In genomic region chr1:26412180-26412840, GRCh38 we compare ENCODE assay signal across 1 cellular context.
TF ChIP-seq lines count a peak whose summit lies in the region.

No MANE protein-coding gene starts in this region.

TF ChIP-seq in WTC11, 78 proteins besides CTCF, POLR2A, EP300 and RAD21 (continued from another document and continues in another):
- TF ChIP-seq MLX (CRISPR knock-in tag; IDR thresholded peaks at IDR 0.05) (no peak), FOXP1 (CRISPR knock-in tag; IDR thresholded peaks at IDR 0.05; ENCODE audit: borderline replicate concordance) (no peak; the same call in 1 of the 2 replicates), ZNF416 (CRISPR knock-in tag; IDR thresholded peaks at IDR 0.05) (no peak), ELF4 (CRISPR knock-in tag; IDR thresholded peaks at IDR 0.05; ENCODE audit: low read depth) (no peak), RORB (CRISPR knock-in tag; IDR thresholded peaks at IDR 0.05) (no peak), CDX4 (CRISPR knock-in tag; IDR thresholded peaks at IDR 0.05; ENCODE audit: borderline replicate concordance) (no peak), TP53 (CRISPR knock-in tag; IDR thresholded peaks at IDR 0.05) (0 out of 2 replicates have a peak, but pooled peaks have one; percentile 61), OVOL2 (CRISPR knock-in tag; IDR thresholded peaks at IDR 0.05; ENCODE audit: borderline replicate concordance) (no peak), RELA (CRISPR knock-in tag; IDR thresholded peaks at IDR 0.05; ENCODE audit: borderline replicate concordance) (no peak), JUN (CRISPR knock-in tag; IDR thresholded peaks at IDR 0.05) (no peak), TCF7 (CRISPR knock-in tag; IDR thresholded peaks at IDR 0.05; ENCODE audit: low read depth) (no peak), JAZF1 (CRISPR knock-in tag; IDR thresholded peaks at IDR 0.05) (no peak), SP1 (CRISPR knock-in tag; conservative IDR thresholded peaks at IDR 0.05) (peak; percentile 64), EMX1 (CRISPR knock-in tag; IDR thresholded peaks at IDR 0.05) (0 out of 2 replicates have a peak, but pooled peaks have one; percentile 23), ARID4B (CRISPR knock-in tag; IDR thresholded peaks at IDR 0.05; ENCODE audit: borderline replicate concordance) (0 out of 2 replicates have a peak, but pooled peaks have one; percentile 63), ZNF671 (CRISPR knock-in tag; IDR thresholded peaks at IDR 0.05) (0 out of 2 replicates have a peak, but pooled peaks have one; percentile 3), ZNF423 (CRISPR knock-in tag; IDR thresholded peaks at IDR 0.05) (no peak), KAT7 (CRISPR knock-in tag; IDR thresholded peaks at IDR 0.05; ENCODE audit: borderline replicate concordance) (no peak), FOXK1 (CRISPR knock-in tag; IDR thresholded peaks at IDR 0.05) (peak; percentile 80), NR1H2 (CRISPR knock-in tag; IDR thresholded peaks at IDR 0.05) (no peak), ZNF121 (CRISPR knock-in tag; IDR thresholded peaks at IDR 0.05) (no peak), USF1 (CRISPR knock-in tag; IDR thresholded peaks at IDR 0.05) (peak; percentile 46; the same call in 1 of the 2 replicates), NFYB (CRISPR knock-in tag; conservative IDR thresholded peaks at IDR 0.05; ENCODE audit: low read depth) (no peak), GRHL2 (CRISPR knock-in tag; IDR thresholded peaks at IDR 0.05; ENCODE audit: insufficient replicate concordance, severe bottlenecking) (no peak), ZNF263 (CRISPR knock-in tag; IDR thresholded peaks at IDR 0.05; ENCODE audit: low read depth) (no peak), TEAD1 (CRISPR knock-in tag; IDR thresholded peaks at IDR 0.05) (peak; percentile 95), IRF2 (CRISPR knock-in tag; IDR thresholded peaks at IDR 0.05; ENCODE audit: borderline replicate concordance, low read depth) (no peak), PRRX2 (CRISPR knock-in tag; IDR thresholded peaks at IDR 0.05) (0 out of 2 replicates have a peak, but pooled peaks have one; percentile 3), SMAD3 (CRISPR knock-in tag; IDR thresholded peaks at IDR 0.05; ENCODE audit: borderline replicate concordance) (no peak), GABPB1 (CRISPR knock-in tag; IDR thresholded peaks at IDR 0.05) (no peak)
- TF ChIP-seq, protein P1, sequence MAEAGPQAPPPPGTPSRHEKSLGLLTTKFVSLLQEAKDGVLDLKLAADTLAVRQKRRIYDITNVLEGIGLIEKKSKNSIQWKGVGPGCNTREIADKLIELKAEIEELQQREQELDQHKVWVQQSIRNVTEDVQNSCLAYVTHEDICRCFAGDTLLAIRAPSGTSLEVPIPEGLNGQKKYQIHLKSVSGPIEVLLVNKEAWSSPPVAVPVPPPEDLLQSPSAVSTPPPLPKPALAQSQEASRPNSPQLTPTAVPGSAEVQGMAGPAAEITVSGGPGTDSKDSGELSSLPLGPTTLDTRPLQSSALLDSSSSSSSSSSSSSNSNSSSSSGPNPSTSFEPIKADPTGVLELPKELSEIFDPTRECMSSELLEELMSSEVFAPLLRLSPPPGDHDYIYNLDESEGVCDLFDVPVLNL (CRISPR knock-in tag; IDR thresholded peaks at IDR 0.05; ENCODE audit: borderline replicate concordance, low read depth): no peak
- TF ChIP-seq, protein P2, sequence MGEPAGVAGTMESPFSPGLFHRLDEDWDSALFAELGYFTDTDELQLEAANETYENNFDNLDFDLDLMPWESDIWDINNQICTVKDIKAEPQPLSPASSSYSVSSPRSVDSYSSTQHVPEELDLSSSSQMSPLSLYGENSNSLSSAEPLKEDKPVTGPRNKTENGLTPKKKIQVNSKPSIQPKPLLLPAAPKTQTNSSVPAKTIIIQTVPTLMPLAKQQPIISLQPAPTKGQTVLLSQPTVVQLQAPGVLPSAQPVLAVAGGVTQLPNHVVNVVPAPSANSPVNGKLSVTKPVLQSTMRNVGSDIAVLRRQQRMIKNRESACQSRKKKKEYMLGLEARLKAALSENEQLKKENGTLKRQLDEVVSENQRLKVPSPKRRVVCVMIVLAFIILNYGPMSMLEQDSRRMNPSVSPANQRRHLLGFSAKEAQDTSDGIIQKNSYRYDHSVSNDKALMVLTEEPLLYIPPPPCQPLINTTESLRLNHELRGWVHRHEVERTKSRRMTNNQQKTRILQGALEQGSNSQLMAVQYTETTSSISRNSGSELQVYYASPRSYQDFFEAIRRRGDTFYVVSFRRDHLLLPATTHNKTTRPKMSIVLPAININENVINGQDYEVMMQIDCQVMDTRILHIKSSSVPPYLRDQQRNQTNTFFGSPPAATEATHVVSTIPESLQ (CRISPR knock-in tag; IDR thresholded peaks at IDR 0.05): no peak
- TF ChIP-seq, protein P3, sequence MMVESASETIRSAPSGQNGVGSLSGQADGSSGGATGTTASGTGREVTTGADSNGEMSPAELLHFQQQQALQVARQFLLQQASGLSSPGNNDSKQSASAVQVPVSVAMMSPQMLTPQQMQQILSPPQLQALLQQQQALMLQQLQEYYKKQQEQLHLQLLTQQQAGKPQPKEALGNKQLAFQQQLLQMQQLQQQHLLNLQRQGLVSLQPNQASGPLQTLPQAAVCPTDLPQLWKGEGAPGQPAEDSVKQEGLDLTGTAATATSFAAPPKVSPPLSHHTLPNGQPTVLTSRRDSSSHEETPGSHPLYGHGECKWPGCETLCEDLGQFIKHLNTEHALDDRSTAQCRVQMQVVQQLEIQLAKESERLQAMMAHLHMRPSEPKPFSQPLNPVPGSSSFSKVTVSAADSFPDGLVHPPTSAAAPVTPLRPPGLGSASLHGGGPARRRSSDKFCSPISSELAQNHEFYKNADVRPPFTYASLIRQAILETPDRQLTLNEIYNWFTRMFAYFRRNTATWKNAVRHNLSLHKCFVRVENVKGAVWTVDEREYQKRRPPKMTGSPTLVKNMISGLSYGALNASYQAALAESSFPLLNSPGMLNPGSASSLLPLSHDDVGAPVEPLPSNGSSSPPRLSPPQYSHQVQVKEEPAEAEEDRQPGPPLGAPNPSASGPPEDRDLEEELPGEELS (CRISPR knock-in tag; IDR thresholded peaks at IDR 0.05): no peak; the same call in 1 of the 2 replicates
- TF ChIP-seq, protein P4, sequence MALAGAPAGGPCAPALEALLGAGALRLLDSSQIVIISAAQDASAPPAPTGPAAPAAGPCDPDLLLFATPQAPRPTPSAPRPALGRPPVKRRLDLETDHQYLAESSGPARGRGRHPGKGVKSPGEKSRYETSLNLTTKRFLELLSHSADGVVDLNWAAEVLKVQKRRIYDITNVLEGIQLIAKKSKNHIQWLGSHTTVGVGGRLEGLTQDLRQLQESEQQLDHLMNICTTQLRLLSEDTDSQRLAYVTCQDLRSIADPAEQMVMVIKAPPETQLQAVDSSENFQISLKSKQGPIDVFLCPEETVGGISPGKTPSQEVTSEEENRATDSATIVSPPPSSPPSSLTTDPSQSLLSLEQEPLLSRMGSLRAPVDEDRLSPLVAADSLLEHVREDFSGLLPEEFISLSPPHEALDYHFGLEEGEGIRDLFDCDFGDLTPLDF (CRISPR knock-in tag; IDR thresholded peaks at IDR 0.05): no peak
- TF ChIP-seq, protein P5, sequence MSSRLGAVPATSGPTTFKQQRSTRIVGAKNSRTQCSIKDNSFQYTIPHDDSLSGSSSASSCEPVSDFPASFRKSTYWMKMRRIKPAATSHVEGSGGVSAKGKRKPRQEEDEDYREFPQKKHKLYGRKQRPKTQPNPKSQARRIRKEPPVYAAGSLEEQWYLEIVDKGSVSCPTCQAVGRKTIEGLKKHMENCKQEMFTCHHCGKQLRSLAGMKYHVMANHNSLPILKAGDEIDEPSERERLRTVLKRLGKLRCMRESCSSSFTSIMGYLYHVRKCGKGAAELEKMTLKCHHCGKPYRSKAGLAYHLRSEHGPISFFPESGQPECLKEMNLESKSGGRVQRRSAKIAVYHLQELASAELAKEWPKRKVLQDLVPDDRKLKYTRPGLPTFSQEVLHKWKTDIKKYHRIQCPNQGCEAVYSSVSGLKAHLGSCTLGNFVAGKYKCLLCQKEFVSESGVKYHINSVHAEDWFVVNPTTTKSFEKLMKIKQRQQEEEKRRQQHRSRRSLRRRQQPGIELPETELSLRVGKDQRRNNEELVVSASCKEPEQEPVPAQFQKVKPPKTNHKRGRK (CRISPR knock-in tag; IDR thresholded peaks at IDR 0.05; ENCODE audit: borderline replicate concordance): no peak
- TF ChIP-seq, protein P6, sequence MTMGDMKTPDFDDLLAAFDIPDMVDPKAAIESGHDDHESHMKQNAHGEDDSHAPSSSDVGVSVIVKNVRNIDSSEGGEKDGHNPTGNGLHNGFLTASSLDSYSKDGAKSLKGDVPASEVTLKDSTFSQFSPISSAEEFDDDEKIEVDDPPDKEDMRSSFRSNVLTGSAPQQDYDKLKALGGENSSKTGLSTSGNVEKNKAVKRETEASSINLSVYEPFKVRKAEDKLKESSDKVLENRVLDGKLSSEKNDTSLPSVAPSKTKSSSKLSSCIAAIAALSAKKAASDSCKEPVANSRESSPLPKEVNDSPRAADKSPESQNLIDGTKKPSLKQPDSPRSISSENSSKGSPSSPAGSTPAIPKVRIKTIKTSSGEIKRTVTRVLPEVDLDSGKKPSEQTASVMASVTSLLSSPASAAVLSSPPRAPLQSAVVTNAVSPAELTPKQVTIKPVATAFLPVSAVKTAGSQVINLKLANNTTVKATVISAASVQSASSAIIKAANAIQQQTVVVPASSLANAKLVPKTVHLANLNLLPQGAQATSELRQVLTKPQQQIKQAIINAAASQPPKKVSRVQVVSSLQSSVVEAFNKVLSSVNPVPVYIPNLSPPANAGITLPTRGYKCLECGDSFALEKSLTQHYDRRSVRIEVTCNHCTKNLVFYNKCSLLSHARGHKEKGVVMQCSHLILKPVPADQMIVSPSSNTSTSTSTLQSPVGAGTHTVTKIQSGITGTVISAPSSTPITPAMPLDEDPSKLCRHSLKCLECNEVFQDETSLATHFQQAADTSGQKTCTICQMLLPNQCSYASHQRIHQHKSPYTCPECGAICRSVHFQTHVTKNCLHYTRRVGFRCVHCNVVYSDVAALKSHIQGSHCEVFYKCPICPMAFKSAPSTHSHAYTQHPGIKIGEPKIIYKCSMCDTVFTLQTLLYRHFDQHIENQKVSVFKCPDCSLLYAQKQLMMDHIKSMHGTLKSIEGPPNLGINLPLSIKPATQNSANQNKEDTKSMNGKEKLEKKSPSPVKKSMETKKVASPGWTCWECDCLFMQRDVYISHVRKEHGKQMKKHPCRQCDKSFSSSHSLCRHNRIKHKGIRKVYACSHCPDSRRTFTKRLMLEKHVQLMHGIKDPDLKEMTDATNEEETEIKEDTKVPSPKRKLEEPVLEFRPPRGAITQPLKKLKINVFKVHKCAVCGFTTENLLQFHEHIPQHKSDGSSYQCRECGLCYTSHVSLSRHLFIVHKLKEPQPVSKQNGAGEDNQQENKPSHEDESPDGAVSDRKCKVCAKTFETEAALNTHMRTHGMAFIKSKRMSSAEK (CRISPR knock-in tag; IDR thresholded peaks at IDR 0.05; ENCODE audit: borderline replicate concordance): no peak
- TF ChIP-seq, protein P7, sequence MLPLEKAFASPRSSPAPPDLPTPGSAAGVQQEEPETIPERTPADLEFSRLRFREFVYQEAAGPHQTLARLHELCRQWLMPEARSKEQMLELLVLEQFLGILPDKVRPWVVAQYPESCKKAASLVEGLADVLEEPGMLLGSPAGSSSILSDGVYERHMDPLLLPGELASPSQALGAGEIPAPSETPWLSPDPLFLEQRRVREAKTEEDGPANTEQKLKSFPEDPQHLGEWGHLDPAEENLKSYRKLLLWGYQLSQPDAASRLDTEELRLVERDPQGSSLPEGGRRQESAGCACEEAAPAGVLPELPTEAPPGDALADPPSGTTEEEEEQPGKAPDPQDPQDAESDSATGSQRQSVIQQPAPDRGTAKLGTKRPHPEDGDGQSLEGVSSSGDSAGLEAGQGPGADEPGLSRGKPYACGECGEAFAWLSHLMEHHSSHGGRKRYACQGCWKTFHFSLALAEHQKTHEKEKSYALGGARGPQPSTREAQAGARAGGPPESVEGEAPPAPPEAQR (CRISPR knock-in tag; IDR thresholded peaks at IDR 0.05): no peak
